In genomic region chr3:195895078-195895899, GRCh38 we compare ENCODE assay signal across 1 cellular context.
TF ChIP-seq lines count a peak whose summit lies in the region.

No MANE protein-coding gene starts in this region.

TF ChIP-seq in endothelial cell of umbilical vein, 7 proteins besides CTCF, POLR2A, EP300 and RAD21 (continued from another document):
- TF ChIP-seq EZH2 (IDR thresholded peaks at IDR 0.05; ENCODE audit: borderline replicate concordance, low read depth, low read length, severe bottlenecking) (no peak), MYC (IDR thresholded peaks at IDR 0.05; ENCODE audit: low read depth, low read length) (no peak)
